Comparison of ENCODE assay signal across 8 cellular contexts in genomic region chr2:86336350-86337234, GRCh38. TPM values are rescaled to one million over a fixed set of nuclear protein-coding genes. Genes with fewer than 3 reads are reported as not detected.
DNase-seq lines count a peak whose midpoint lies in the region; ATAC-seq, FAIRE-seq and TF ChIP-seq lines count a peak whose summit lies in the region.

No MANE protein-coding gene starts in this region.

- no peaks in the 10 kb centered on the region for H3K4me1 ChIP-seq in kidney (ENCODE audit: control insufficient read depth in 1 of 2, insufficient read depth in 1 of 2, low read depth in 1 of 2, low read length in 2 of 2)

- H3K9me3 Mint-ChIP-seq in activated naive CD4-positive, alpha-beta T cell treated with anti-CD3 and anti-CD28 coated beads, Interleukin-2, amount 50 U/mL, for 24 hours: peaks cover 14% of the 10 kb centered on the region

- no peak overlapping the region for H3K9ac ChIP-seq in kidney (ENCODE audit: low read length in 2 of 2)

- H3K27me3 Mint-ChIP-seq in activated naive CD4-positive, alpha-beta T cell treated with anti-CD3 and anti-CD28 coated beads, Interleukin-2, amount 50 U/mL, for 24 hours: peaks cover 45% of the 10 kb centered on the region

- no peak overlapping the region for H3K27ac ChIP-seq in kidney (ENCODE audit: low read depth in 2 of 2, low read length in 2 of 2)

- H3K9me3 ChIP-seq in kidney (ENCODE audit: control insufficient read depth in 1 of 2, low read length in 2 of 2): peaks cover 0 to 2% of the 10 kb centered on the region in 2 donors

- no peak for FAIRE-seq in kidney (lab: Jason Lieb, UNC)

- no peak overlapping the region for H3K27ac Mint-ChIP-seq in activated naive CD4-positive, alpha-beta T cell treated with anti-CD3 and anti-CD28 coated beads, Interleukin-2, amount 50 U/mL, for 24 hours

- H3K4me3 ChIP-seq in kidney (ENCODE audit: low read length in 2 of 2): peak overlapping the region; percentile 23 to 55

- peak overlapping the region; percentile 84 for H3K4me3 Mint-ChIP-seq in activated naive CD4-positive, alpha-beta T cell treated with anti-CD3 and anti-CD28 coated beads, Interleukin-2, amount 50 U/mL, for 24 hours

- H3K36me3 Mint-ChIP-seq in activated naive CD4-positive, alpha-beta T cell treated with anti-CD3 and anti-CD28 coated beads, Interleukin-2, amount 50 U/mL, for 24 hours: peaks cover 4% of the 10 kb centered on the region

- intact Hi-C loops in kidney (cut with DNase I): no loop called here

- peaks cover 16% of the 10 kb centered on the region for H3K4me1 Mint-ChIP-seq in activated naive CD4-positive, alpha-beta T cell treated with anti-CD3 and anti-CD28 coated beads, Interleukin-2, amount 50 U/mL, for 24 hours

- no peaks in the 10 kb centered on the region for H3K36me3 ChIP-seq in kidney (ENCODE audit: control insufficient read depth in 1 of 2, insufficient read depth in 2 of 2, low read length in 2 of 2)

- DNase-seq in activated CD8-positive, alpha-beta memory T cell treated with anti-CD3 and anti-CD28 coated beads for 24 hours: peak; percentile 61
- no peak for DNase-seq in activated CD8-positive, alpha-beta memory T cell treated with anti-CD3 and anti-CD28 coated beads, Interleukin-2, amount 50 U/mL, for 4 hours
- DNase-seq in kidney (no peak), NK-92 (lab: John Stamatoyannopoulos, UW; ENCODE audit: unreplicated experiment) (no peak), dermis blood vessel endothelial cell (no peak), germinal center (ENCODE audit: low spot score) (no peak)
- DNase-seq in stimulated activated naive CD8-positive, alpha-beta T cell treated with anti-CD3 and anti-CD28 coated beads, Interleukin-15, Interleukin-2, amounts not matched to agents 100 U/mL and 50 U/mL, for 24 hours: peak; percentile 25

- ATAC-seq in stimulated activated naive CD8-positive, alpha-beta T cell treated with anti-CD3 and anti-CD28 coated beads, Interleukin-15, Interleukin-2, amounts not matched to agents 100 U/mL and 50 U/mL, for 24 hours: peak; percentile 14

- no peak for TF ChIP-seq CTCF in kidney (IDR thresholded peaks at IDR 0.05; ENCODE audit: borderline replicate concordance, extremely low read depth, insufficient read depth)

RNA-seq across cellular contexts. Expression of gene REEP1, which starts 0.8 kb away (rescaled TPM):
- 4.3 TPM for total RNA-seq in kidney
- 3.3 TPM for polyA plus RNA-seq in kidney (ENCODE audit: insufficient read depth, low read depth, low replicate concordance)
- total RNA-seq in dermis blood vessel endothelial cell: 4.9 and 13.4 TPM in 2 replicates

Comparison
In these comparisons a context has a peak if more than half of its experiments do, and no peak if none do; other contexts are left out.
1. DNase-seq: peak in activated CD8-positive, alpha-beta memory T cell treated with anti-CD3 and anti-CD28 coated beads for 24 hours (single experiment) and stimulated activated naive CD8-positive, alpha-beta T cell treated with anti-CD3 and anti-CD28 coated beads, Interleukin-15, Interleukin-2, amounts not matched to agents 100 U/mL and 50 U/mL, for 24 hours (single experiment); none in activated CD8-positive, alpha-beta memory T cell treated with anti-CD3 and anti-CD28 coated beads, Interleukin-2, amount 50 U/mL, for 4 hours (single experiment), kidney (single experiment), NK-92 (single experiment), dermis blood vessel endothelial cell (single experiment) and germinal center (single experiment).